ENCODE assay signal across 26 cellular contexts in the genomic region with DNA sequence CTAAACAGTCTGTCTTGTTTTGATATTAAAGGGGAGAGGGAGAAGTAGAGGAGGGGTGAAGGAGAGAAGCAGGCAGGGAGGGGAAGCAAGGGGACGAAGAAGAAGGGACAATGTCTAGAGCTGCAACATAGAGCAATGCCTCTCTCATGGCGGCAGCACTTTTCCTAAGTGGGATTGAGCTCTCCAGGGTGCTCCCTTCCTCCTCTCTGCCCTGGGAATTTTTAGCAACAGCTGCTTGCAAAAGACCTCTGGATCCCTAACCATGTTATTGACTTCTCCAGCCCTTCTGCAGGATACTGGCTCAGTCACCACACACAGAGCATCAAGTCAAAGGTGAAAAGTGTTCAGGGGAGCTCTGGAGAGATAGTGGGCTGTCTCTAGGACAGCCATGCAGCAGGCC.
"Had no signal": no experiment of that assay in that cellular context is flagged by ENCODE, and none has a peak within 500 bp of the region (broad histone marks: within the 10 kb centered on the region; RNA-seq: fewer than 3 reads in every experiment).

No MANE protein-coding gene starts in this region.

- H3K4me1 Mint-ChIP-seq: activated naive CD4-positive, alpha-beta T cell treated with anti-CD3 and anti-CD28 coated beads, Interleukin-2, amount 50 U/mL, for 24 hours; central memory CD8-positive, alpha-beta T cell had no signal

- DNase-seq: activated CD4-positive, alpha-beta T cell treated with anti-CD3 and anti-CD28 coated beads for 48 hours; activated CD4-positive, alpha-beta T cell treated with anti-CD3 and anti-CD28 coated beads, Interleukin-2, amount 50 U/mL, for 4 hours; activated CD4-positive, CD25-positive, alpha-beta regulatory T cell treated with anti-CD3 and anti-CD28 coated beads, Interleukin-2, amount 50 U/mL, for 72 hours; activated CD8-positive, alpha-beta memory T cell treated with anti-CD3 and anti-CD28 coated beads, Interleukin-2, amount 50 U/mL, for 48 hours; activated CD8-positive, alpha-beta T cell treated with anti-CD3 and anti-CD28 coated beads, Interleukin-2, amount 10 ng/mL, durations not matched to agents 7 days and 5 days; activated T-cell treated with anti-CD3 and anti-CD28 coated beads, Interleukin-2, amount 50 U/mL, for 1 hour; aorta; KG1; NCI-H1092; NCI-H1417; NCI-H1694; NCI-H2029; NCI-H2107; NCI-H2171 treated with DMSO at 0.1 percent for 48 hours; NCI-H226; NCI-H526; NCI-H774; NK-92 treated with Interleukin-12 subunit alpha and Interleukin-12 subunit beta, amount 100 ng/mL, for 24 hours; Peyer's patch; Right ventricle myocardium superior; SK-N-SH; T-helper 1 cell had no signal

- H3K27ac ChIP-seq: Peyer's patch, RWPE1, SJCRH30 had no signal

- H3K9me2 ChIP-seq: SK-N-SH had no signal

- H3K4me3 Mint-ChIP-seq: activated CD8-positive, alpha-beta T cell treated with anti-CD3 and anti-CD28 coated beads, Interleukin-2, amount 10 ng/mL, durations not matched to agents 7 days and 5 days; activated naive CD4-positive, alpha-beta T cell treated with anti-CD3 and anti-CD28 coated beads, Interleukin-2, amount 50 U/mL, for 24 hours; central memory CD8-positive, alpha-beta T cell had no signal

- H3K36me3 Mint-ChIP-seq: activated naive CD4-positive, alpha-beta T cell treated with anti-CD3 and anti-CD28 coated beads, Interleukin-2, amount 50 U/mL, for 24 hours had no signal

- H3K27ac Mint-ChIP-seq: activated CD8-positive, alpha-beta T cell treated with anti-CD3 and anti-CD28 coated beads, Interleukin-2, amount 10 ng/mL, durations not matched to agents 7 days and 5 days; activated naive CD4-positive, alpha-beta T cell treated with anti-CD3 and anti-CD28 coated beads, Interleukin-2, amount 50 U/mL, for 24 hours had no signal

- H3K9me3 ChIP-seq: Peyer's patch, SJCRH30, SK-N-SH had no signal

- H3K36me3 ChIP-seq: Peyer's patch, SJCRH30 had no signal

- H3K9me3 Mint-ChIP-seq: activated naive CD4-positive, alpha-beta T cell treated with anti-CD3 and anti-CD28 coated beads, Interleukin-2, amount 50 U/mL, for 24 hours; central memory CD8-positive, alpha-beta T cell had no signal

- H3K9ac ChIP-seq: SK-N-SH had no signal

- H3K27me3 ChIP-seq: Peyer's patch, SJCRH30 had no signal

- H3K4me1 ChIP-seq: Peyer's patch, SJCRH30 had no signal

- H3K4me3 ChIP-seq: Peyer's patch, SJCRH30 had no signal

- ATAC-seq: activated CD8-positive, alpha-beta T cell treated with anti-CD3 and anti-CD28 coated beads, Interleukin-2, amount 10 ng/mL, durations not matched to agents 7 days and 5 days had no signal

- H3K4me2 ChIP-seq: SK-N-SH had no signal
